Comparison of ENCODE assay signal across 33 cellular contexts in genomic region chr9:79215819-79216218, GRCh38.
DNase-seq lines count a peak whose midpoint lies in the region; ATAC-seq, FAIRE-seq and TF ChIP-seq lines count a peak whose summit lies in the region.
"Had no signal": no experiment of that assay in that cellular context is flagged by ENCODE, and none has a peak within 500 bp of the region (broad histone marks: within the 10 kb centered on the region; RNA-seq: fewer than 3 reads in every experiment).

No MANE protein-coding gene starts in this region.

- H4K20me1 ChIP-seq in astrocyte (ENCODE audit: insufficient read depth, low read length): no peaks in the 10 kb centered on the region

- peaks cover under 1% of the 10 kb centered on the region for H3K4me1 ChIP-seq in astrocyte (ENCODE audit: insufficient read depth, low read length)
- H3K4me1 ChIP-seq in adrenal gland (replicated peaks in 1 of 2): no peaks in the 10 kb centered on the region
- H3K4me1 ChIP-seq: body of pancreas, gastrocnemius medialis, upper lobe of left lung had no signal

- H3K9me3 ChIP-seq in astrocyte (ENCODE audit: insufficient read depth, low read depth, low read length): no peaks in the 10 kb centered on the region
- H3K9me3 ChIP-seq in adrenal gland (replicated peaks in 1 of 3): no peaks in the 10 kb centered on the region
- H3K9me3 ChIP-seq: body of pancreas, gastrocnemius medialis, SJSA1, upper lobe of left lung had no signal

- H3K4me2 ChIP-seq in astrocyte (ENCODE audit: low read length): no peak overlapping the region
- H3K4me2 ChIP-seq: hepatocyte had no signal

- DNase-seq in EH (ENCODE audit: low read depth): peak; percentile 65
- peak; percentile 60 for DNase-seq in M059J (ENCODE audit: low read depth)
- DNase-seq in astrocyte (ENCODE audit: low read depth): peak; percentile 29
- peak; percentile 3 for DNase-seq in medulla oblongata (ENCODE audit: extremely low spot score)
- DNase-seq in glomerular visceral epithelial cell (ENCODE audit: extremely low spot score): no peak
- DNase-seq in adrenal gland: no peak
- DNase-seq: activated CD4-positive, alpha-beta T cell treated with anti-CD3 and anti-CD28 coated beads, Interleukin-2, amount 50 U/mL, for 4 hours; activated naive CD4-positive, alpha-beta T cell; activated T-cell treated with anti-CD3 and anti-CD28 coated beads, Interleukin-2, amount 50 U/mL, for 72 hours; AML-193; body of pancreas; CD4-positive, alpha-beta T cell; gastrocnemius medialis; H9; Karpas-422; NCI-H1092; NCI-H1694; RPMI8226; stimulated activated CD4-positive, alpha-beta T cell treated with anti-CD3 and anti-CD28 coated beads, Interleukin-15, amount 100 ng/mL, for 24 hours; T-helper 1 cell; upper lobe of left lung had no signal

- no peaks in the 10 kb centered on the region for H3K79me2 ChIP-seq in astrocyte (ENCODE audit: insufficient read depth, low read length)
- H3K79me2 ChIP-seq: hepatocyte had no signal

- no peak for TF ChIP-seq POLR2A in adrenal gland (IDR thresholded peaks at IDR 0.05)

- H3K9ac ChIP-seq in astrocyte (ENCODE audit: low read length): no peak overlapping the region

- H2AFZ ChIP-seq in astrocyte (ENCODE audit: low read depth, low read length): peak overlapping the region; percentile 60
- H2AFZ ChIP-seq: hepatocyte had no signal

- H3K9me3 Mint-ChIP-seq in astrocyte (ENCODE audit: unreplicated experiment): no peaks in the 10 kb centered on the region
- H3K9me3 Mint-ChIP-seq: dendritic cell treated with granulocyte-macrophage colony-stimulating factor and Interleukin-4, amounts not matched to agents 40 ng/mL and 50 ng/mL, for 4 days; stimulated activated effector memory CD8-positive, alpha-beta T cell treated with anti-CD3 and anti-CD28 coated beads, Interleukin-12 subunit alpha, Interleukin-12 subunit beta, amount 100 ng/mL, for 72 hours had no signal

- H3K27me3 ChIP-seq in astrocyte (ENCODE audit: insufficient read depth, low read length) (no peaks in the 10 kb centered on the region), adrenal gland (no peaks in the 10 kb centered on the region)
- H3K27me3 ChIP-seq: body of pancreas, gastrocnemius medialis, hepatocyte, SJSA1, upper lobe of left lung had no signal

- H3K27me3 Mint-ChIP-seq in astrocyte (ENCODE audit: low read depth, unreplicated experiment): no peaks in the 10 kb centered on the region
- H3K27me3 Mint-ChIP-seq: central memory CD8-positive, alpha-beta T cell; dendritic cell treated with granulocyte-macrophage colony-stimulating factor and Interleukin-4, amounts not matched to agents 40 ng/mL and 50 ng/mL, for 4 days had no signal

- H3K36me3 ChIP-seq in astrocyte (ENCODE audit: insufficient read depth, low read length) (no peaks in the 10 kb centered on the region), adrenal gland (replicated peaks in 1 of 2) (no peaks in the 10 kb centered on the region)
- H3K36me3 ChIP-seq: gastrocnemius medialis, SJSA1, upper lobe of left lung had no signal

- H3K27ac ChIP-seq in astrocyte (ENCODE audit: low read depth, low read length): no peak overlapping the region
- no peak overlapping the region for H3K27ac ChIP-seq in adrenal gland
- H3K27ac ChIP-seq: body of pancreas, gastrocnemius medialis, hepatocyte, SJSA1, upper lobe of left lung had no signal

- 52 to 71% (median 56%) methylated on average over 4 of the region's 4 CpGs for WGBS in adrenal gland, 4 donors

- H3K27ac Mint-ChIP-seq in astrocyte (ENCODE audit: unreplicated experiment): no peak overlapping the region
- H3K27ac Mint-ChIP-seq: activated T-cell treated with anti-CD3 and anti-CD28 coated beads, Interleukin-2, amount 50 U/mL, for 72 hours; CD4-positive, alpha-beta T cell; dendritic cell treated with granulocyte-macrophage colony-stimulating factor and Interleukin-4, amounts not matched to agents 40 ng/mL and 50 ng/mL, for 4 days; H9; nephron; stimulated activated effector memory CD8-positive, alpha-beta T cell treated with anti-CD3 and anti-CD28 coated beads, Interleukin-12 subunit alpha, Interleukin-12 subunit beta, amount 100 ng/mL, for 72 hours had no signal

- no peaks in the 10 kb centered on the region for H3K36me3 Mint-ChIP-seq in astrocyte (ENCODE audit: low read depth, unreplicated experiment)
- H3K36me3 Mint-ChIP-seq: stimulated activated effector memory CD8-positive, alpha-beta T cell treated with anti-CD3 and anti-CD28 coated beads, Interleukin-12 subunit alpha, Interleukin-12 subunit beta, amount 100 ng/mL, for 72 hours had no signal

- no peak for FAIRE-seq in astrocyte (lab: Jason Lieb, UNC)
- FAIRE-seq: A204.1, D721Med, HepG2 had no signal

- peaks cover 13% of the 10 kb centered on the region for H3K4me1 Mint-ChIP-seq in astrocyte (ENCODE audit: low read depth, unreplicated experiment)
- H3K4me1 Mint-ChIP-seq: central memory CD8-positive, alpha-beta T cell; H9; nephron; stimulated activated effector memory CD8-positive, alpha-beta T cell treated with anti-CD3 and anti-CD28 coated beads, Interleukin-12 subunit alpha, Interleukin-12 subunit beta, amount 100 ng/mL, for 72 hours had no signal

- H3K4me3 Mint-ChIP-seq in astrocyte (ENCODE audit: unreplicated experiment): no peak overlapping the region
- H3K4me3 Mint-ChIP-seq: activated T-cell treated with anti-CD3 and anti-CD28 coated beads, Interleukin-2, amount 50 U/mL, for 72 hours; CD4-positive, alpha-beta T cell; central memory CD8-positive, alpha-beta T cell; dendritic cell treated with granulocyte-macrophage colony-stimulating factor and Interleukin-4, amounts not matched to agents 40 ng/mL and 50 ng/mL, for 4 days; H9; nephron; stimulated activated effector memory CD8-positive, alpha-beta T cell treated with anti-CD3 and anti-CD28 coated beads, Interleukin-12 subunit alpha, Interleukin-12 subunit beta, amount 100 ng/mL, for 72 hours had no signal

- intact Hi-C loops in adrenal gland (cut with DNase I): no loop called here

- H3K4me3 ChIP-seq in astrocyte (ENCODE audit: insufficient read depth, low read depth, low read length) (no peak overlapping the region), adrenal gland (no peak overlapping the region)
- H3K4me3 ChIP-seq: body of pancreas, gastrocnemius medialis, hepatocyte, lung, SJSA1, upper lobe of left lung had no signal

- ATAC-seq in GM18498 (IDR thresholded peaks at IDR 0.05; ENCODE audit: unreplicated experiment) (no peak), esophagus mucosa (no peak)
- ATAC-seq: activated T-cell treated with anti-CD3 and anti-CD28 coated beads, Interleukin-2, amount 50 U/mL, for 72 hours; body of pancreas; gastrocnemius medialis; HepG2; stimulated activated effector memory CD8-positive, alpha-beta T cell treated with anti-CD3 and anti-CD28 coated beads, Interleukin-12 subunit alpha, Interleukin-12 subunit beta, amount 100 ng/mL, for 72 hours had no signal

- TF ChIP-seq CTCF in astrocyte (IDR thresholded peaks at IDR 0.05; ENCODE audit: insufficient read depth, low read depth, low read length): no peak
- TF ChIP-seq CTCF in adrenal gland (IDR thresholded peaks at IDR 0.05): no peak

Comparison
In these comparisons a context has a peak if more than half of its experiments do, and no peak if none do; other contexts are left out.
1. DNase-seq: peak in EH (single experiment), M059J (single experiment), astrocyte (single experiment) and medulla oblongata (single experiment); none in glomerular visceral epithelial cell (single experiment) and adrenal gland (0 of 7).